ENCODE assay signal across 25 cellular contexts in genomic region chr17:16912021-16912962, GRCh38. TPM values are rescaled to one million over a fixed set of nuclear protein-coding genes. Genes with fewer than 3 reads are reported as not detected.
DNase-seq lines count a peak whose midpoint lies in the region; ATAC-seq and TF ChIP-seq lines count a peak whose summit lies in the region.
"Had no signal": no experiment of that assay in that cellular context is flagged by ENCODE, and none has a peak within 500 bp of the region (broad histone marks: within the 10 kb centered on the region; RNA-seq: fewer than 3 reads in every experiment).

No MANE protein-coding gene starts in this region.

- no peaks in the 10 kb centered on the region for H3K9me3 ChIP-seq in smooth muscle cell (replicated peaks; ENCODE audit: low read depth)
- H3K9me3 ChIP-seq: transverse colon had no signal

- CTCF ChIA-PET in activated CD4-positive, alpha-beta T cell treated with anti-CD3 and anti-CD28 coated beads, Interleukin-2, amount 10 ng/mL, durations not matched to agents 7 days and 5 days (lab: Charles Lee), result interaction anchor here (1.2 kb wide), 1 partner anchor 23 kb away, joined by 3 read pairs; no protein-coding TSS in a partner anchor

- no peak for ATAC-seq in GM23338
- no peak for ATAC-seq in effector memory CD8-positive, alpha-beta T cell (replicated peaks)

- no peak overlapping the region for H3K27ac ChIP-seq in GM23338 (ENCODE audit: low read depth)
- peak overlapping the region; percentile 45 for H3K27ac ChIP-seq in smooth muscle cell (ENCODE audit: low read depth)
- H3K27ac ChIP-seq: coronary artery, HL-60, SK-N-MC, transverse colon had no signal

- H3K9ac ChIP-seq in smooth muscle cell (ENCODE audit: low read depth), result no peak overlapping the region

- no peaks in the 10 kb centered on the region for H3K36me3 Mint-ChIP-seq in activated CD4-positive, alpha-beta T cell treated with anti-CD3 and anti-CD28 coated beads, Interleukin-2, amount 10 ng/mL, durations not matched to agents 7 days and 5 days (ENCODE audit: low read depth)
- no peaks in the 10 kb centered on the region for H3K36me3 Mint-ChIP-seq in activated CD4-positive, alpha-beta T cell treated with anti-CD3 and anti-CD28 coated beads, Interleukin-2, amount 10 ng/mL, durations not matched to agents 24 days and 14 days (ENCODE audit: low read depth)
- no peaks in the 10 kb centered on the region; the same call in 2 of the 3 replicates for H3K36me3 Mint-ChIP-seq in GM23338 (ENCODE audit: low read depth)
- H3K36me3 Mint-ChIP-seq in effector memory CD8-positive, alpha-beta T cell (ENCODE audit: insufficient read depth), result no peaks in the 10 kb centered on the region
- H3K36me3 Mint-ChIP-seq: CD8-positive, alpha-beta T cell had no signal

- peak overlapping the region; percentile 37 for H3K27ac Mint-ChIP-seq in activated CD4-positive, alpha-beta T cell treated with anti-CD3 and anti-CD28 coated beads, Interleukin-2, amount 10 ng/mL, durations not matched to agents 7 days and 5 days
- H3K27ac Mint-ChIP-seq in activated CD4-positive, alpha-beta T cell treated with anti-CD3 and anti-CD28 coated beads, Interleukin-2, amount 10 ng/mL, durations not matched to agents 24 days and 14 days, result no peak overlapping the region
- no peak overlapping the region for H3K27ac Mint-ChIP-seq in GM23338
- H3K27ac Mint-ChIP-seq in effector memory CD8-positive, alpha-beta T cell, result no peak overlapping the region

- TF ChIP-seq CTCF in GM23338 (conservative IDR thresholded peaks at IDR 0.05; ENCODE audit: low read depth in 2 of 2) (no peak), smooth muscle cell (IDR thresholded peaks at IDR 0.05; ENCODE audit: borderline replicate concordance, insufficient read depth, poor library complexity, severe bottlenecking) (no peak)

- H3K4me1 Mint-ChIP-seq in activated CD4-positive, alpha-beta T cell treated with anti-CD3 and anti-CD28 coated beads, Interleukin-2, amount 10 ng/mL, durations not matched to agents 7 days and 5 days, result peaks cover 22% of the 10 kb centered on the region
- H3K4me1 Mint-ChIP-seq in activated CD4-positive, alpha-beta T cell treated with anti-CD3 and anti-CD28 coated beads, Interleukin-2, amount 10 ng/mL, durations not matched to agents 24 days and 14 days, result peaks cover 6% of the 10 kb centered on the region
- peaks cover 8% of the 10 kb centered on the region for H3K4me1 Mint-ChIP-seq in GM23338
- H3K4me1 Mint-ChIP-seq in effector memory CD8-positive, alpha-beta T cell (ENCODE audit: low read depth in 2 of 2), result no peaks in the 10 kb centered on the region

- 94% methylated on average over 17 of the region's 17 CpGs for WGBS in smooth muscle cell (ENCODE audit: low lambda C conversion rate)

- POLR2A ChIA-PET in activated CD4-positive, alpha-beta T cell treated with anti-CD3 and anti-CD28 coated beads, Interleukin-2, amount 10 ng/mL, durations not matched to agents 7 days and 5 days (lab: Charles Lee), result no interaction called here

- H3K4me3 ChIP-seq in GM23338 (no peak overlapping the region), smooth muscle cell (no peak overlapping the region)
- H3K4me3 ChIP-seq: coronary artery, SK-N-MC, transverse colon had no signal

- H3K27me3 ChIP-seq in GM23338 (ENCODE audit: insufficient read depth) (no peaks in the 10 kb centered on the region), smooth muscle cell (ENCODE audit: low read depth) (no peaks in the 10 kb centered on the region)

- H3K36me3 ChIP-seq in GM23338 (ENCODE audit: insufficient read depth) (no peaks in the 10 kb centered on the region), smooth muscle cell (ENCODE audit: low read depth) (no peaks in the 10 kb centered on the region)
- H3K36me3 ChIP-seq: transverse colon had no signal

- H2AFZ ChIP-seq in GM23338 (peak overlapping the region; percentile 23; the same call in 1 of the 2 replicates), smooth muscle cell (ENCODE audit: low read depth) (no peak overlapping the region)

- H3F3A ChIP-seq in GM23338 (replicated peaks; ENCODE audit: low read depth) (no peaks in the 10 kb centered on the region), smooth muscle cell (ENCODE audit: low read depth) (no peaks in the 10 kb centered on the region)

- H3K27me3 Mint-ChIP-seq in activated CD4-positive, alpha-beta T cell treated with anti-CD3 and anti-CD28 coated beads, Interleukin-2, amount 10 ng/mL, durations not matched to agents 7 days and 5 days, result peaks cover 2% of the 10 kb centered on the region
- H3K27me3 Mint-ChIP-seq in activated CD4-positive, alpha-beta T cell treated with anti-CD3 and anti-CD28 coated beads, Interleukin-2, amount 10 ng/mL, durations not matched to agents 24 days and 14 days, result peaks cover 17% of the 10 kb centered on the region
- H3K27me3 Mint-ChIP-seq in GM23338 (ENCODE audit: insufficient read depth, low read depth, poor library complexity), result no peaks in the 10 kb centered on the region
- peaks cover 46 to 68% of the 10 kb centered on the region in 2 donors for H3K27me3 Mint-ChIP-seq in effector memory CD8-positive, alpha-beta T cell

- H3K9me3 Mint-ChIP-seq in activated CD4-positive, alpha-beta T cell treated with anti-CD3 and anti-CD28 coated beads, Interleukin-2, amount 10 ng/mL, durations not matched to agents 7 days and 5 days, result no peaks in the 10 kb centered on the region
- no peaks in the 10 kb centered on the region for H3K9me3 Mint-ChIP-seq in activated CD4-positive, alpha-beta T cell treated with anti-CD3 and anti-CD28 coated beads, Interleukin-2, amount 10 ng/mL, durations not matched to agents 24 days and 14 days
- no peaks in the 10 kb centered on the region; the same call in 2 of the 3 replicates for H3K9me3 Mint-ChIP-seq in GM23338
- H3K9me3 Mint-ChIP-seq in effector memory CD8-positive, alpha-beta T cell, result no peaks in the 10 kb centered on the region
- H3K9me3 Mint-ChIP-seq: CD8-positive, alpha-beta T cell had no signal

- no peaks in the 10 kb centered on the region for H3K79me2 ChIP-seq in GM23338 (replicated peaks; ENCODE audit: insufficient read depth)
- H3K79me2 ChIP-seq in smooth muscle cell (ENCODE audit: low read depth), result no peaks in the 10 kb centered on the region

- intact Hi-C loops in activated CD4-positive, alpha-beta T cell treated with anti-CD3 and anti-CD28 coated beads, Interleukin-2, amount 10 ng/mL, durations not matched to agents 24 days and 14 days (cut with micrococcal nuclease), result no loop called here

- no peak for DNase-seq in activated CD4-positive, alpha-beta T cell treated with anti-CD3 and anti-CD28 coated beads, Interleukin-2, amount 10 ng/mL, durations not matched to agents 7 days and 5 days
- DNase-seq in activated CD4-positive, alpha-beta T cell treated with anti-CD3 and anti-CD28 coated beads, Interleukin-2, amount 10 ng/mL, durations not matched to agents 24 days and 14 days, result no peak
- DNase-seq in GM23338 (ENCODE audit: low spot score) (no peak), islet precursor cell (peak; percentile 64), smooth muscle cell (lab: John Stamatoyannopoulos, UW; ENCODE audit: unreplicated experiment) (no peak), NCI-H187 treated with DMSO at 0.1 percent for 48 hours (lab: John Stamatoyannopoulos, UW) (no peak), amygdala (lab: John Stamatoyannopoulos, UW) (no peak)
- no peak for DNase-seq in effector memory CD8-positive, alpha-beta T cell
- DNase-seq: 8988T; activated CD4-positive, alpha-beta T cell treated with anti-CD3 and anti-CD28 coated beads, Interleukin-2, amount 50 U/mL, for 4 hours; HCEC 1CT; NCI-H1092 treated with DMSO at 0.1 percent for 48 hours; NCI-H2029; NCI-H2227 treated with DMSO at 0.1 percent for 48 hours; retina; RPMI8226; stimulated activated CD4-positive, alpha-beta T cell treated with anti-CD3 and anti-CD28 coated beads, Interleukin-4, amount 100 ng/mL, for 4 hours; stimulated activated naive CD4-positive, alpha-beta T cell treated with Interleukin-2 at 50 U/mL for 16 hours; T-helper 2 cell had no signal

- no peak overlapping the region for H3K4me3 Mint-ChIP-seq in activated CD4-positive, alpha-beta T cell treated with anti-CD3 and anti-CD28 coated beads, Interleukin-2, amount 10 ng/mL, durations not matched to agents 7 days and 5 days
- no peak overlapping the region for H3K4me3 Mint-ChIP-seq in activated CD4-positive, alpha-beta T cell treated with anti-CD3 and anti-CD28 coated beads, Interleukin-2, amount 10 ng/mL, durations not matched to agents 24 days and 14 days
- H3K4me3 Mint-ChIP-seq in GM23338, result no peak overlapping the region
- no peak overlapping the region for H3K4me3 Mint-ChIP-seq in effector memory CD8-positive, alpha-beta T cell
- H3K4me3 Mint-ChIP-seq: CD8-positive, alpha-beta T cell had no signal

- H3K9me2 ChIP-seq in GM23338 (ENCODE audit: insufficient read depth), result no peaks in the 10 kb centered on the region

- H4K20me1 ChIP-seq in GM23338 (replicated peaks; ENCODE audit: insufficient read depth), result no peaks in the 10 kb centered on the region
- no peaks in the 10 kb centered on the region for H4K20me1 ChIP-seq in smooth muscle cell (ENCODE audit: low read depth)

- no peaks in the 10 kb centered on the region for H3K4me1 ChIP-seq in GM23338 (ENCODE audit: insufficient read depth)
- no peaks in the 10 kb centered on the region for H3K4me1 ChIP-seq in smooth muscle cell (ENCODE audit: low read depth)
- H3K4me1 ChIP-seq: transverse colon had no signal

- H3K4me2 ChIP-seq in GM23338, result no peak overlapping the region
- H3K4me2 ChIP-seq in smooth muscle cell, result no peak overlapping the region

TF ChIP-seq in GM23338, 12 proteins besides CTCF, POLR2A, EP300 and RAD21:
- no peak for TF ChIP-seq EZH2 (IDR thresholded peaks at IDR 0.05; ENCODE audit: low read depth, unreplicated experiment)

RNA-seq across cellular contexts. Expression of gene TNFRSF13B, which starts 59.6 kb away (rescaled TPM):
- total RNA-seq in activated CD4-positive, alpha-beta T cell treated with anti-CD3 and anti-CD28 coated beads, Interleukin-2, amount 10 ng/mL, durations not matched to agents 7 days and 5 days, result not detected
- not detected in 2 replicates for total RNA-seq in activated CD4-positive, alpha-beta T cell treated with anti-CD3 and anti-CD28 coated beads, Interleukin-2, amount 10 ng/mL, durations not matched to agents 24 days and 14 days
- not detected in 2 replicates for total RNA-seq in GM23338 (2014; rRNA removed; shearing (Covaris generic))
- polyA plus RNA-seq in GM23338 (2016; fragmentation: Nextera tagmentation; extraction: Ambion mirVana), result 0.16 and 0.24 TPM in 2 replicates
- total RNA-seq in smooth muscle cell, result not detected in 2 replicates
- polyA plus RNA-seq in smooth muscle cell, result not detected in 2 replicates
- total RNA-seq: bronchial epithelial cell; CD8-positive, alpha-beta T cell had no signal
